ENCODE assay signal across 16 cellular contexts in genomic region chr21:28136687-28137086, GRCh38.
"Had no signal": no experiment of that assay in that cellular context is flagged by ENCODE, and none has a peak within 500 bp of the region (broad histone marks: within the 10 kb centered on the region; RNA-seq: fewer than 3 reads in every experiment).

No MANE protein-coding gene starts in this region.

- ATAC-seq: activated CD8-positive, alpha-beta T cell treated with anti-CD3 and anti-CD28 coated beads for 36 hours; left colon; right lobe of liver had no signal

- DNase-seq: activated CD4-positive, alpha-beta T cell treated with anti-CD3 and anti-CD28 coated beads for 4 hours; activated CD8-positive, alpha-beta memory T cell treated with anti-CD3 and anti-CD28 coated beads, Interleukin-2, amount 50 U/mL, for 48 hours; activated CD8-positive, alpha-beta T cell treated with anti-CD3 and anti-CD28 coated beads for 36 hours; activated naive CD8-positive, alpha-beta T cell treated with anti-CD3 and anti-CD28 coated beads, Interleukin-2, amount 10 ng/mL, durations not matched to agents 7 days and 5 days; anterior cingulate cortex; cerebellar nuclear complex; endodermal cell; left colon; mammary epithelial cell; occipital lobe; right lobe of liver; stimulated activated naive CD4-positive, alpha-beta T cell treated with Interleukin-2 at 50 U/mL for 16 hours; T1000; upper lobe of left lung had no signal

- H3K27me3 ChIP-seq: right lobe of liver, upper lobe of left lung had no signal

- H3K4me3 ChIP-seq: prostate gland, right lobe of liver, upper lobe of left lung had no signal

- H3K36me3 Mint-ChIP-seq: activated naive CD8-positive, alpha-beta T cell treated with anti-CD3 and anti-CD28 coated beads, Interleukin-2, amount 10 ng/mL, durations not matched to agents 7 days and 5 days had no signal

- H3K4me1 Mint-ChIP-seq: activated naive CD8-positive, alpha-beta T cell treated with anti-CD3 and anti-CD28 coated beads, Interleukin-2, amount 10 ng/mL, durations not matched to agents 7 days and 5 days; endodermal cell; nephron had no signal

- H3K4me1 ChIP-seq: prostate gland, right lobe of liver, upper lobe of left lung had no signal

- H3K4me3 Mint-ChIP-seq: activated CD8-positive, alpha-beta T cell treated with anti-CD3 and anti-CD28 coated beads for 36 hours; activated naive CD8-positive, alpha-beta T cell treated with anti-CD3 and anti-CD28 coated beads, Interleukin-2, amount 10 ng/mL, durations not matched to agents 7 days and 5 days; endodermal cell; nephron had no signal

- H3K9me3 ChIP-seq: prostate gland, right lobe of liver had no signal

- H3K27me3 Mint-ChIP-seq: activated CD8-positive, alpha-beta T cell treated with anti-CD3 and anti-CD28 coated beads for 36 hours; activated naive CD8-positive, alpha-beta T cell treated with anti-CD3 and anti-CD28 coated beads, Interleukin-2, amount 10 ng/mL, durations not matched to agents 7 days and 5 days had no signal

- H3K36me3 ChIP-seq: prostate gland, right lobe of liver, upper lobe of left lung had no signal

- H3K27ac ChIP-seq: prostate gland, right lobe of liver, upper lobe of left lung had no signal

- H3K27ac Mint-ChIP-seq: activated CD8-positive, alpha-beta T cell treated with anti-CD3 and anti-CD28 coated beads for 36 hours; activated naive CD8-positive, alpha-beta T cell treated with anti-CD3 and anti-CD28 coated beads, Interleukin-2, amount 10 ng/mL, durations not matched to agents 7 days and 5 days; endodermal cell had no signal
